In the genomic region with DNA sequence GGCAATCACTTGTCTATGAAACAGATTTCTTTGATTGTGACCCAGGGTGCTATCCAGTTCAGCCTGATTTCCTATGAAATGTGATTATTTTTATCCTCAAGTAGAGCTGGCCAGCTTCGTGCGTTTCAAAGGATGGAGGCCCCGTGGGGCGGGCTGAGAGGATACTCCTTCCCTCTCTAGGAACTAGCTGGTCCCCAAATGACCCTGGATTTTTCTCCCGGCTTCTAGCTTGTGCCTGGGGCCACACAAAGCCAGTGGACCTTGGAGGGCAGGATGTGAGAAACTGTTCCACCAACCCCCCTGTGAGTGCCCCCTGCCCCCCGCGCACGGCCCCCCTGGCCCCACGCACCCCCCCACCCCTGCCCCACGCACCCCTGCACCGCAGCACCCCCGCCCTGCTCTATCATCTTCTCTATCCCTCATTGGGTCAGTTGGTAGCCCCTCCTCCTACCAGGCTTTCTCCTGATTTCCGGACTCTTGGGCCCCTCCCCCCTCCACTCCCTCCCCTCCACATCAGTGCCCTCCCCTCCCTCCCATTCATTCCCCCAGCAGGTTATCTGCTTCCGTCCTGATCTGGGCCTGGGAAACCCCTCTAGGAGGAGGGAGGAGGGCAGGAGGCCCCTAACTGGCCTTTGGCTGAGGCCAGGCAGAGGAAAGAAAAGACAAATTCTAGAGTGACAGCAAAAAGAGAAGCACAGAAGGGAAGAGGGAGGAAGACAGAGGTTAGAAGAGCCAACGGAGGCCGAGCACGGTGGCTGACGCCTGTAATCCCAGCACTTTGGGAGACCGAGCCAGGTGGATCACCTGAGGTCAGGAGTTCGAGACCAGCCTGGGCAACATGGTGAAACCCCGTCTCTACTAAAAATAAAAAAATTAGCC, we compare ENCODE assay signal across 14 cellular contexts. TPM values are rescaled to one million over a fixed set of nuclear protein-coding genes. Genes with fewer than 3 reads are reported as not detected.
DNase-seq lines count a peak whose midpoint lies in the region; ATAC-seq and TF ChIP-seq lines count a peak whose summit lies in the region.
"Had no signal": no experiment of that assay in that cellular context is flagged by ENCODE, and none has a peak within 500 bp of the region (broad histone marks: within the 10 kb centered on the region; RNA-seq: fewer than 3 reads in every experiment).

No MANE protein-coding gene starts in this region.

- DNase-seq in CD4-positive, CD25-positive, alpha-beta regulatory T cell = no peak
- DNase-seq in GM23338 (ENCODE audit: low spot score) (peak; percentile 83), naive B cell (no peak), erythroblast (lab: John Stamatoyannopoulos, UW) (no peak), breast epithelium (ENCODE audit: low spot score in 2 of 2) (no peak)
- no peak for DNase-seq in activated T-helper 1 cell treated with anti-CD3 and anti-CD28 coated beads, Interleukin-12 subunit alpha, Interleukin-12 subunit beta, Interleukin-2, Interleukin-4 antibody, amounts not matched to agents 30 ng/mL and 10 ng/mL and 1 ng/mL, durations not matched to agents 14 hours and 24 hours and 36 hours (ENCODE audit: low spot score)
- DNase-seq: activated CD4-positive, alpha-beta T cell treated with anti-CD3 and anti-CD28 coated beads for 4 hours; activated gamma-delta T cell; CD8-positive, alpha-beta T cell; NCI-H2171 had no signal

- no peaks in the 10 kb centered on the region for H3K9me3 ChIP-seq in CD4-positive, CD25-positive, alpha-beta regulatory T cell (ENCODE audit: control insufficient read depth in 2 of 2, low read length in 2 of 2)
- H3K9me3 ChIP-seq in breast epithelium = no peaks in the 10 kb centered on the region
- H3K9me3 ChIP-seq: gastroesophageal sphincter had no signal

- H3K36me3 ChIP-seq in CD4-positive, CD25-positive, alpha-beta regulatory T cell (ENCODE audit: control insufficient read depth, insufficient read depth, low read length) = no peaks in the 10 kb centered on the region
- no peaks in the 10 kb centered on the region for H3K36me3 ChIP-seq in GM23338 (ENCODE audit: insufficient read depth)
- H3K36me3 ChIP-seq in breast epithelium = no peaks in the 10 kb centered on the region
- H3K36me3 ChIP-seq: gastroesophageal sphincter had no signal

- peaks cover 19% of the 10 kb centered on the region for H3K4me1 ChIP-seq in CD4-positive, CD25-positive, alpha-beta regulatory T cell (ENCODE audit: control insufficient read depth, insufficient read depth, low read length, poor library complexity, severe bottlenecking)
- no peaks in the 10 kb centered on the region; the same call in 1 of the 2 replicates for H3K4me1 ChIP-seq in GM23338 (ENCODE audit: insufficient read depth)
- H3K4me1 ChIP-seq in breast epithelium = no peaks in the 10 kb centered on the region
- H3K4me1 ChIP-seq: gastroesophageal sphincter had no signal

- no peaks in the 10 kb centered on the region for H3K79me2 ChIP-seq in GM23338 (replicated peaks; ENCODE audit: insufficient read depth)

- no peak overlapping the region for H3K27ac ChIP-seq in CD4-positive, CD25-positive, alpha-beta regulatory T cell (ENCODE audit: insufficient read depth, low read length, poor library complexity, severe bottlenecking)
- H3K27ac ChIP-seq in GM23338 (ENCODE audit: low read depth) (no peak overlapping the region), breast epithelium (no peak overlapping the region)
- H3K27ac ChIP-seq: gastroesophageal sphincter had no signal

- no peaks in the 10 kb centered on the region for H3K9me3 Mint-ChIP-seq in CD4-positive, CD25-positive, alpha-beta regulatory T cell
- H3K9me3 Mint-ChIP-seq in GM23338 = no peaks in the 10 kb centered on the region; the same call in 2 of the 3 replicates
- H3K9me3 Mint-ChIP-seq in activated T-helper 1 cell treated with anti-CD3 and anti-CD28 coated beads, Interleukin-12 subunit alpha, Interleukin-12 subunit beta, Interleukin-2, Interleukin-4 antibody, amounts not matched to agents 30 ng/mL and 10 ng/mL and 1 ng/mL, durations not matched to agents 14 hours and 24 hours and 36 hours = no peaks in the 10 kb centered on the region
- H3K9me3 Mint-ChIP-seq in naive B cell = peaks cover 0 to 1% (median 0%) of the 10 kb centered on the region in 7 donors
- H3K9me3 Mint-ChIP-seq: CD8-positive, alpha-beta T cell had no signal

- no peaks in the 10 kb centered on the region for H3F3A ChIP-seq in GM23338 (replicated peaks; ENCODE audit: low read depth)

- no peaks in the 10 kb centered on the region for H3K27me3 ChIP-seq in CD4-positive, CD25-positive, alpha-beta regulatory T cell (ENCODE audit: control insufficient read depth, insufficient read depth, low read length)
- no peaks in the 10 kb centered on the region for H3K27me3 ChIP-seq in GM23338 (ENCODE audit: insufficient read depth)
- H3K27me3 ChIP-seq in breast epithelium = peaks cover 0 to 29% of the 10 kb centered on the region in 2 donors
- H3K27me3 ChIP-seq: gastroesophageal sphincter had no signal

- TF ChIP-seq CTCF in GM23338 (conservative IDR thresholded peaks at IDR 0.05; ENCODE audit: low read depth in 2 of 2) = no peak
- TF ChIP-seq CTCF in breast epithelium (IDR thresholded peaks at IDR 0.05) = no peak

- no peak overlapping the region for H3K4me3 ChIP-seq in CD4-positive, CD25-positive, alpha-beta regulatory T cell (ENCODE audit: low read depth, low read length)
- H3K4me3 ChIP-seq in GM23338 (no peak overlapping the region), breast epithelium (no peak overlapping the region)
- H3K4me3 ChIP-seq: gastroesophageal sphincter had no signal

- no peak for ATAC-seq in CD4-positive, CD25-positive, alpha-beta regulatory T cell (ENCODE audit: low read depth in 2 of 2)
- peak; percentile 84 for ATAC-seq in GM23338
- ATAC-seq in naive B cell (ENCODE audit: low read depth in 2 of 2) = no peak
- ATAC-seq in GM21723 (IDR thresholded peaks at IDR 0.05; ENCODE audit: unreplicated experiment) = no peak
- ATAC-seq: CD8-positive, alpha-beta T cell; gastroesophageal sphincter had no signal

- H3K36me3 Mint-ChIP-seq in CD4-positive, CD25-positive, alpha-beta regulatory T cell = no peaks in the 10 kb centered on the region
- no peaks in the 10 kb centered on the region for H3K36me3 Mint-ChIP-seq in GM23338 (ENCODE audit: low read depth)
- no peaks in the 10 kb centered on the region for H3K36me3 Mint-ChIP-seq in activated T-helper 1 cell treated with anti-CD3 and anti-CD28 coated beads, Interleukin-12 subunit alpha, Interleukin-12 subunit beta, Interleukin-2, Interleukin-4 antibody, amounts not matched to agents 30 ng/mL and 10 ng/mL and 1 ng/mL, durations not matched to agents 14 hours and 24 hours and 36 hours (ENCODE audit: low read depth)
- no peaks in the 10 kb centered on the region for H3K36me3 Mint-ChIP-seq in naive B cell
- H3K36me3 Mint-ChIP-seq: CD8-positive, alpha-beta T cell had no signal

- H3K4me3 Mint-ChIP-seq in CD4-positive, CD25-positive, alpha-beta regulatory T cell = peak overlapping the region in 2 of 4 donors; percentile 14 to 53
- H3K4me3 Mint-ChIP-seq in GM23338 (peak overlapping the region; percentile 13; the same call in 1 of the 3 replicates), naive B cell (peak overlapping the region in 7 of 8 donors; percentile 37 to 80 (median 47))
- H3K4me3 Mint-ChIP-seq in activated T-helper 1 cell treated with anti-CD3 and anti-CD28 coated beads, Interleukin-12 subunit alpha, Interleukin-12 subunit beta, Interleukin-2, Interleukin-4 antibody, amounts not matched to agents 30 ng/mL and 10 ng/mL and 1 ng/mL, durations not matched to agents 14 hours and 24 hours and 36 hours = no peak overlapping the region

- no peaks in the 10 kb centered on the region for H3K27me3 Mint-ChIP-seq in CD4-positive, CD25-positive, alpha-beta regulatory T cell
- H3K27me3 Mint-ChIP-seq in GM23338 (ENCODE audit: insufficient read depth, low read depth, poor library complexity) (peaks cover 8% of the 10 kb centered on the region), naive B cell (peaks cover 0 to 13% (median 0%) of the 10 kb centered on the region in 3 donors)
- no peaks in the 10 kb centered on the region for H3K27me3 Mint-ChIP-seq in activated T-helper 1 cell treated with anti-CD3 and anti-CD28 coated beads, Interleukin-12 subunit alpha, Interleukin-12 subunit beta, Interleukin-2, Interleukin-4 antibody, amounts not matched to agents 30 ng/mL and 10 ng/mL and 1 ng/mL, durations not matched to agents 14 hours and 24 hours and 36 hours (ENCODE audit: insufficient read depth)

- H3K4me1 Mint-ChIP-seq in CD4-positive, CD25-positive, alpha-beta regulatory T cell = peaks cover 0 to 48% (median 26%) of the 10 kb centered on the region in 4 donors
- H3K4me1 Mint-ChIP-seq in GM23338 = peaks cover 23% of the 10 kb centered on the region
- H3K4me1 Mint-ChIP-seq in activated T-helper 1 cell treated with anti-CD3 and anti-CD28 coated beads, Interleukin-12 subunit alpha, Interleukin-12 subunit beta, Interleukin-2, Interleukin-4 antibody, amounts not matched to agents 30 ng/mL and 10 ng/mL and 1 ng/mL, durations not matched to agents 14 hours and 24 hours and 36 hours (ENCODE audit: low read depth) = peaks cover 50% of the 10 kb centered on the region
- H3K4me1 Mint-ChIP-seq in naive B cell = peaks cover 26 to 40% (median 35%) of the 10 kb centered on the region in 3 donors

- no peak overlapping the region for H2AFZ ChIP-seq in GM23338

- H3K9me2 ChIP-seq in GM23338 (ENCODE audit: insufficient read depth) = no peaks in the 10 kb centered on the region

- TF ChIP-seq POLR2A in erythroblast (IDR thresholded peaks at IDR 0.05; ENCODE audit: low read length) = no peak
- no peak for TF ChIP-seq POLR2A in breast epithelium (IDR thresholded peaks at IDR 0.05)

- peak overlapping the region; percentile 53; the same call in 1 of the 2 replicates for H3K4me2 ChIP-seq in GM23338

- no peaks in the 10 kb centered on the region for H4K20me1 ChIP-seq in GM23338 (replicated peaks; ENCODE audit: insufficient read depth)

- intact Hi-C loops in activated T-helper 1 cell treated with anti-CD3 and anti-CD28 coated beads, Interleukin-12 subunit alpha, Interleukin-12 subunit beta, Interleukin-2, Interleukin-4 antibody, amounts not matched to agents 30 ng/mL and 10 ng/mL and 1 ng/mL, durations not matched to agents 14 hours and 24 hours and 36 hours (cut with micrococcal nuclease) = loop anchor here (5.0 kb wide), 1 partner anchor 40 kb away; no protein-coding TSS in a partner anchor
- intact Hi-C loops in breast epithelium (cut with DNase I; ENCODE audit: low total_unique reads) = no loop called here

- peak overlapping the region in 2 of 3 donors; percentile 52 to 84 for H3K27ac Mint-ChIP-seq in CD4-positive, CD25-positive, alpha-beta regulatory T cell
- H3K27ac Mint-ChIP-seq in GM23338 (no peak overlapping the region; the same call in 1 of the 2 replicates), naive B cell (peak overlapping the region; percentile 70 to 96 (median 85))
- peak overlapping the region; percentile 84 for H3K27ac Mint-ChIP-seq in activated T-helper 1 cell treated with anti-CD3 and anti-CD28 coated beads, Interleukin-12 subunit alpha, Interleukin-12 subunit beta, Interleukin-2, Interleukin-4 antibody, amounts not matched to agents 30 ng/mL and 10 ng/mL and 1 ng/mL, durations not matched to agents 14 hours and 24 hours and 36 hours

RNA-seq across cellular contexts. Expression of a gene that starts 3.3 kb away (rescaled TPM):
- 0.99 TPM for total RNA-seq in CD4-positive, CD25-positive, alpha-beta regulatory T cell
- polyA plus RNA-seq in CD4-positive, CD25-positive, alpha-beta regulatory T cell = under 1 TPM; 0.17 to 0.75 (median 0.41) TPM
- total RNA-seq in GM23338 (2014; rRNA removed; shearing (Covaris generic)) = not detected in 2 replicates
- not detected in 2 replicates for polyA plus RNA-seq in GM23338 (2016; fragmentation: Nextera tagmentation; extraction: Ambion mirVana)
- total RNA-seq in activated T-helper 1 cell treated with anti-CD3 and anti-CD28 coated beads, Interleukin-12 subunit alpha, Interleukin-12 subunit beta, Interleukin-2, Interleukin-4 antibody, amounts not matched to agents 30 ng/mL and 10 ng/mL and 1 ng/mL, durations not matched to agents 14 hours and 24 hours and 36 hours = 0.16 and 0.24 TPM in 2 replicates
- under 1 TPM in 4 of 6 donors, not detected in 2; 0.11 to 0.58 (median 0.22) TPM for polyA plus RNA-seq in naive B cell (ENCODE audit: low read depth in 6 of 6)
- 10 to 100 TPM in 1 of 3 donors, 1 to 10 TPM in 1, under 1 TPM in 1; 0.44 to 12.8 (median 3.9) TPM for total RNA-seq in breast epithelium
- total RNA-seq: kidney epithelial cell, SK-MEL-5 had no signal

RNA-seq across cellular contexts. Expression of a gene that starts 37.6 kb away (rescaled TPM):
- total RNA-seq in CD4-positive, CD25-positive, alpha-beta regulatory T cell = 117 TPM
- 100 to 1,000 TPM; 161 to 205 (median 193) TPM for polyA plus RNA-seq in CD4-positive, CD25-positive, alpha-beta regulatory T cell
- not detected in 2 replicates for total RNA-seq in GM23338 (2014; rRNA removed; shearing (Covaris generic))
- polyA plus RNA-seq in GM23338 (2016; fragmentation: Nextera tagmentation; extraction: Ambion mirVana) = 0.18 and 0.26 TPM in 2 replicates
- 129 and 135 TPM in 2 replicates for total RNA-seq in activated T-helper 1 cell treated with anti-CD3 and anti-CD28 coated beads, Interleukin-12 subunit alpha, Interleukin-12 subunit beta, Interleukin-2, Interleukin-4 antibody, amounts not matched to agents 30 ng/mL and 10 ng/mL and 1 ng/mL, durations not matched to agents 14 hours and 24 hours and 36 hours
- polyA plus RNA-seq in naive B cell (ENCODE audit: low read depth in 6 of 6) = 100 to 1,000 TPM in 4 of 6 donors, 10 to 100 TPM in 2; 89.4 to 191 (median 128) TPM
- 10 to 100 TPM in 1 of 3 donors, 1 to 10 TPM in 2; 6.6 to 18.7 (median 10.0) TPM for total RNA-seq in breast epithelium
- total RNA-seq: kidney epithelial cell, SK-MEL-5 had no signal
